ENCODE assay signal across 2 cellular contexts in genomic region chr13:101424381-101425155, GRCh38.
TF ChIP-seq lines count a peak whose summit lies in the region.

No MANE protein-coding gene starts in this region.

TF ChIP-seq in HepG2, 621 proteins besides CTCF, POLR2A, EP300 and RAD21:
- TF ChIP-seq RXRA (CRISPR knock-in tag; IDR thresholded peaks at IDR 0.05) (no peak), ATM (IDR thresholded peaks at IDR 0.05; ENCODE audit: borderline replicate concordance) (no peak), KLF11 (CRISPR knock-in tag; IDR thresholded peaks at IDR 0.05) (no peak), BHLHE40 (IDR thresholded peaks at IDR 0.05; ENCODE audit: low read length) (peak; percentile 61), EED (CRISPR knock-in tag; IDR thresholded peaks at IDR 0.05) (no peak), ARID4A (CRISPR knock-in tag; IDR thresholded peaks at IDR 0.05; ENCODE audit: borderline replicate concordance) (no peak)

TF ChIP-seq in endothelial cell of umbilical vein, 7 proteins besides CTCF, POLR2A, EP300 and RAD21:
- no peak for TF ChIP-seq MAX (IDR thresholded peaks at IDR 0.05; ENCODE audit: insufficient read depth, insufficient read length)
- no peak for TF ChIP-seq EZH2 (IDR thresholded peaks at IDR 0.05; ENCODE audit: borderline replicate concordance, low read depth, low read length, severe bottlenecking)
- no peak for TF ChIP-seq FOS (IDR thresholded peaks at IDR 0.05; ENCODE audit: borderline replicate concordance, insufficient read depth, low read length)
- TF ChIP-seq JUN (IDR thresholded peaks at IDR 0.05; ENCODE audit: borderline replicate concordance, insufficient read depth, insufficient read length, low read depth) = no peak
- no peak for TF ChIP-seq GATA2 (IDR thresholded peaks at IDR 0.05; ENCODE audit: insufficient read depth, insufficient read length, low read depth, low read length)
- TF ChIP-seq POLR2AphosphoS5 (IDR thresholded peaks at IDR 0.05; ENCODE audit: insufficient read depth, low read depth, low read length) = no peak
- no peak for TF ChIP-seq MYC (IDR thresholded peaks at IDR 0.05; ENCODE audit: low read depth, low read length)
TF ChIP-seq in endothelial cell of umbilical vein: peak in this region for 0.
